ENCODE assay signal across 8 cellular contexts in the genomic region with DNA sequence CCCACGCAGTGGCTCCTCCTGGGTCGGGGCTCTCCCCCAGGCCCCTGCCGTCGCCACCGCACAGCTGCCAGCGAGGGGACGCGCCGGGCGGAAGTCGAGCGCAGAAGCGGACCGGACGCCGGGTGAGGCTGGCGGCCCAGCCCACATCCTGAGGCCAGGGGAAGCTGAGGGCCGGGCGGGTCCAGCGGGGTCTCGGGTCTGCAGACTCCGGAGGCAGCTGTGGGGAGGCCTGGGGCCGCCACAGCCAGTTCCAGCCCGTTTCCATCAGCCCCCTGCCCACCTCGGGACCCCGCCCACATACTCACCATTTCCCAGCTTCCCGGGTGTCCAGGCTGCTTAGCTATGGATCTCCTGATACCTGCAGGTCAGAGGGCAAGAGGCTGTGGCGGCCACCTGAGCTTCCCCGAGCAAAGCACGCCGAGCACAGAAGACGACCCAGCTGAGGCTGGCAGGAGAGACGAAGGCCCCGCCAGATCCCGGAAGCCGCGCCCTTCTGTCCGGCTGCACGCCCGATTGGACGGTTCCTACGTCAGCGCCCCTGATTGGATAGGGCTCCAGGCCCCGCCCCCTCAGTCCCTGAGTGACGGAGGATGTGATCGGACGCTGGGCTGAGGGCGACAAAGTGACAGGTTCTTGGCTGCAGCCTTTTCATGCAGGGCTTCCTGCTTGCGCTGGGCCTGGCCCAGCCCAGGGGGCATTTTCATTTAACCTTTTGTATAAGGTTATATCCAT. TPM values are rescaled to one million over a fixed set of nuclear protein-coding genes. Genes with fewer than 3 reads are reported as not detected.
DNase-seq lines count a peak whose midpoint lies in the region; ATAC-seq, FAIRE-seq and TF ChIP-seq lines count a peak whose summit lies in the region.

No MANE protein-coding gene starts in this region.

- peaks cover 45% of the 10 kb centered on the region for H3K4me1 Mint-ChIP-seq in nephron

- CTCF ChIA-PET in RWPE1 (lab: Yijun Ruan, JAX) = interaction anchor here (0.6 kb wide), 1 partner anchor 76 kb away, joined by 3 read pairs; no protein-coding TSS in a partner anchor

- ATAC-seq in stimulated activated naive CD8-positive, alpha-beta T cell treated with anti-CD3 and anti-CD28 coated beads, Interleukin-15, Interleukin-2, amounts not matched to agents 100 U/mL and 50 U/mL, for 24 hours = peak; percentile 100

- peak overlapping the region in 2 of 3 experiments; percentile 93 to 95 for H3K27ac Mint-ChIP-seq in nephron

- POLR2A ChIA-PET in RWPE1 (lab: Yijun Ruan, JAX; ENCODE audit: low non-redundant PET) = interaction anchor here (0.6 kb wide), 3 partner anchors 122 to 1663 kb away, joined by 3 to 4 read pairs (median 3); no protein-coding TSS in a partner anchor

- peak; percentile 98 for DNase-seq in ELF-1 (ENCODE audit: low read depth, low spot score)
- peak; percentile 83 for DNase-seq in H54 (ENCODE audit: insufficient read length, low spot score)
- peak; percentile 97 for DNase-seq in LoVo (ENCODE audit: low spot score)
- peak; percentile 97 for DNase-seq in RWPE1 (ENCODE audit: low spot score)
- DNase-seq in activated T-helper 9 cell treated with anti-CD3 and anti-CD28 coated beads, Interleukin-2, amount 50 U/mL, for 16 hours (ENCODE audit: low read depth) = peak; percentile 91
- peak; percentile 83 for DNase-seq in fibroblast of the aortic adventitia (ENCODE audit: low read depth)
- peak; percentile 97 for DNase-seq in stimulated activated naive CD8-positive, alpha-beta T cell treated with anti-CD3 and anti-CD28 coated beads, Interleukin-15, Interleukin-2, amounts not matched to agents 100 U/mL and 50 U/mL, for 24 hours

- H3K9me3 Mint-ChIP-seq in nephron = peaks cover 3% of the 10 kb centered on the region

- peak overlapping the region; percentile 96 to 98 (median 97) for H3K4me3 Mint-ChIP-seq in nephron

- FAIRE-seq in H54 (lab: Jason Lieb, UNC) = no peak

- peak overlapping the region; percentile 96 for H3K4me3 ChIP-seq in fibroblast of the aortic adventitia (ENCODE audit: low read depth, low read length)

- TF ChIP-seq CTCF in RWPE1 (conservative IDR thresholded peaks at IDR 0.05; ENCODE audit: low read depth) (no peak), fibroblast of the aortic adventitia (IDR thresholded peaks at IDR 0.05; ENCODE audit: insufficient read depth, low read length) (no peak), nephron (IDR thresholded peaks at IDR 0.05; ENCODE audit: unreplicated experiment in 3 of 3) (no peak)

- peak; percentile 78 for TF ChIP-seq POLR2A in H54 (IDR thresholded peaks at IDR 0.05; ENCODE audit: low read depth, low read length)

- peaks cover 31% of the 10 kb centered on the region for H3K36me3 Mint-ChIP-seq in nephron (ENCODE audit: low read depth)

- peak overlapping the region; percentile 76 for H3K27ac ChIP-seq in RWPE1

- H3K27me3 Mint-ChIP-seq in nephron (ENCODE audit: low read depth) = no peaks in the 10 kb centered on the region

RNA-seq across cellular contexts. Expression of gene ZNF124, which starts 38.7 kb away (rescaled TPM):
- 22.7 and 33.4 TPM in 2 replicates for total RNA-seq in fibroblast of the aortic adventitia (ENCODE audit: low replicate concordance)

RNA-seq across cellular contexts. Expression of gene VN1R5, which starts 45.3 kb away (rescaled TPM):
- total RNA-seq in fibroblast of the aortic adventitia (ENCODE audit: low replicate concordance) = not detected in 2 replicates

Comparison
In these comparisons a context has a peak if more than half of its experiments do, and no peak if none do; other contexts are left out.
1. Peak in every context shown above with its lines: DNase-seq, ATAC-seq, H3K4me3 ChIP-seq and H3K27ac ChIP-seq.